26 cellular contexts compared by ENCODE assay signal in genomic region chr15:96578393-96578792, GRCh38.
"Had no signal": no experiment of that assay in that cellular context is flagged by ENCODE, and none has a peak within 500 bp of the region (broad histone marks: within the 10 kb centered on the region; RNA-seq: fewer than 3 reads in every experiment).

No MANE protein-coding gene starts in this region.

- H3K36me3 Mint-ChIP-seq: mesothelial cell of epicardium; naive B cell; natural killer cell; stimulated activated memory B cell treated with anti-CD40 and anti-IgM and Interleukin-4, amounts not matched to agents 10 μg/mL and 1 μg/mL and 100 μg/mL, for 72 hours had no signal

- H3K27ac ChIP-seq: left ventricle myocardium inferior, pancreas, psoas muscle, right lobe of liver, testis, thyroid gland, transverse colon, upper lobe of left lung, vagina had no signal

- H3K27ac Mint-ChIP-seq: mesothelial cell of epicardium; naive B cell; natural killer cell; stimulated activated memory B cell treated with anti-CD40 and anti-IgM and Interleukin-4, amounts not matched to agents 10 μg/mL and 1 μg/mL and 100 μg/mL, for 72 hours; stimulated activated naive CD8-positive, alpha-beta T cell treated with anti-CD3 and anti-CD28 coated beads, Interleukin-15, amount 100 ng/mL, for 72 hours had no signal

- H3K27me3 Mint-ChIP-seq: naive B cell; stimulated activated memory B cell treated with anti-CD40 and anti-IgM and Interleukin-4, amounts not matched to agents 10 μg/mL and 1 μg/mL and 100 μg/mL, for 72 hours; stimulated activated naive CD8-positive, alpha-beta T cell treated with anti-CD3 and anti-CD28 coated beads, Interleukin-15, amount 100 ng/mL, for 72 hours had no signal

- H3K4me1 ChIP-seq: left ventricle myocardium inferior, pancreas, psoas muscle, right lobe of liver, testis, thyroid gland, transverse colon, upper lobe of left lung, vagina had no signal

- H3K9me3 ChIP-seq: left ventricle myocardium inferior, pancreas, psoas muscle, right lobe of liver, testis, thyroid gland, transverse colon, upper lobe of left lung, vagina had no signal

- H3K36me3 ChIP-seq: left ventricle myocardium inferior, pancreas, right lobe of liver, thyroid gland, transverse colon, upper lobe of left lung, vagina had no signal

- H3K4me2 ChIP-seq: smooth muscle cell had no signal

- FAIRE-seq: keratinocyte, pancreas had no signal

- DNase-seq: hippocampal formation; left colon; left ventricle myocardium inferior; mesendoderm; naive B cell; natural killer cell; nucleus accumbens; pancreas; psoas muscle; right lobe of liver; stimulated activated CD4-positive, alpha-beta T cell treated with anti-CD3 and anti-CD28 coated beads, Interleukin-1b, Interleukin-23, amount 100 ng/mL, for 48 hours; stimulated activated CD4-positive, alpha-beta T cell treated with anti-CD3 and anti-CD28 coated beads, Interleukin-2, amount 100 ng/mL, for 48 hours; stimulated activated CD4-positive, alpha-beta T cell treated with anti-CD3 and anti-CD28 coated beads, Interleukin-4, amount 100 ng/mL, for 4 hours; stimulated activated CD8-positive, alpha-beta memory T cell treated with anti-CD3 and anti-CD28 coated beads, Interleukin-4, amount 100 ng/mL, for 48 hours; stimulated activated naive CD4-positive, alpha-beta T cell treated with Interleukin-2 at 50 U/mL for 16 hours; stimulated activated naive CD8-positive, alpha-beta T cell treated with anti-CD3 and anti-CD28 coated beads, Interleukin-15, amount 100 ng/mL, for 72 hours; testis; thyroid gland; transverse colon; upper lobe of left lung had no signal

- H3K4me3 Mint-ChIP-seq: mesothelial cell of epicardium; naive B cell; natural killer cell; stimulated activated memory B cell treated with anti-CD40 and anti-IgM and Interleukin-4, amounts not matched to agents 10 μg/mL and 1 μg/mL and 100 μg/mL, for 72 hours; stimulated activated naive CD8-positive, alpha-beta T cell treated with anti-CD3 and anti-CD28 coated beads, Interleukin-15, amount 100 ng/mL, for 72 hours had no signal

- H3K27me3 ChIP-seq: pancreas, right lobe of liver, testis, thyroid gland, transverse colon, upper lobe of left lung, vagina had no signal

- H3K9me3 Mint-ChIP-seq: natural killer cell; stimulated activated memory B cell treated with anti-CD40 and anti-IgM and Interleukin-4, amounts not matched to agents 10 μg/mL and 1 μg/mL and 100 μg/mL, for 72 hours; stimulated activated naive CD8-positive, alpha-beta T cell treated with anti-CD3 and anti-CD28 coated beads, Interleukin-15, amount 100 ng/mL, for 72 hours had no signal

- H3K4me1 Mint-ChIP-seq: mesothelial cell of epicardium; naive B cell; natural killer cell; stimulated activated memory B cell treated with anti-CD40 and anti-IgM and Interleukin-4, amounts not matched to agents 10 μg/mL and 1 μg/mL and 100 μg/mL, for 72 hours; stimulated activated naive CD8-positive, alpha-beta T cell treated with anti-CD3 and anti-CD28 coated beads, Interleukin-15, amount 100 ng/mL, for 72 hours had no signal

- H3K4me3 ChIP-seq: left ventricle myocardium inferior, lung, pancreas, psoas muscle, right lobe of liver, smooth muscle cell, testis, thyroid gland, transverse colon, upper lobe of left lung, vagina had no signal
